ENCODE assay signal across 10 cellular contexts in the genomic region with DNA sequence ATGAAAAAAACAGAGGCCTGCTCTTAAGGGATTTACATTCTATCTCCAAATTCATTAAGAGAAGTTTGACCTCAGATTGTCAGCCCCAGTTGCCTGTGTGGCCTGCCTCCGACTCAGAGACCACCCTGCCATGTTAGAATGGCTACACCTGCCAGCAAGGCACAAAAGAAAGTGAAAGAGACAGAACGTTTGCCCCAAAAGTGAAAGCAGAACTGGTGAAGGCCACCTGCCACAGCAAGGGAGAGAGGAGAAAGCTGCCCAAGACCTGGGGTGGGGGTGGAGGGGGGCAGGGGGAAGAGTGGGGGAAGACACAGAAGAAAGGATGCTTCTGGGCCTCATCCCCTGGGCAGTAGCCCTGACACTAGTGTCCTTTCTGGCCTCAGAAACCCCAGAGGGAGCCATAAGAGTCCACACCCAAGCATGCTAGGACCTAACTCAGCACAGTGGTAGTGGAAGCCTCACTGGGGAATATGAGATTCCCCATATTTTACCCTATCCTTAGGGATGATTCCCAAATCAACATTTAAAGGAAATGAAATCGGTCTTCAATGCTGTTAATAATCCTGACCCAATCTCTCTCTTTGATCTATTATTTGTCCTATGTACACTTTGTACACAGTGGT.
DNase-seq lines count a peak whose midpoint lies in the region; ATAC-seq and TF ChIP-seq lines count a peak whose summit lies in the region.
"Had no signal": no experiment of that assay in that cellular context is flagged by ENCODE, and none has a peak within 500 bp of the region (broad histone marks: within the 10 kb centered on the region; RNA-seq: fewer than 3 reads in every experiment).

No MANE protein-coding gene starts in this region.

- H3K9me3 Mint-ChIP-seq in T-helper 2 cell treated with Interferon-gamma antibody and Interleukin-4, amounts not matched to agents 5 μg/mL and 100 μg/mL, for 36 hours, result no peaks in the 10 kb centered on the region

- no peaks in the 10 kb centered on the region for H3K27me3 Mint-ChIP-seq in T-helper 2 cell treated with Interferon-gamma antibody and Interleukin-4, amounts not matched to agents 5 μg/mL and 100 μg/mL, for 36 hours (ENCODE audit: low read depth)

- no peak for TF ChIP-seq EP300 in transverse colon (IDR thresholded peaks at IDR 0.05; ENCODE audit: low read depth)

- TF ChIP-seq POLR2A in transverse colon (IDR thresholded peaks at IDR 0.05), result no peak

- H3K4me3 Mint-ChIP-seq in T-helper 2 cell treated with Interferon-gamma antibody and Interleukin-4, amounts not matched to agents 5 μg/mL and 100 μg/mL, for 36 hours, result peak overlapping the region; percentile 3

- H3K27ac ChIP-seq in transverse colon, result no peak overlapping the region

- in situ Hi-C loops in transverse colon (cut with MboI; ENCODE audit: low pct_ligation_motif_present in 1 of 4, low pct_unique_long_range_greater_than_20kb in 1 of 4, low sequenced_read_pairs in 3 of 4) (no loop called here), KBM-7 (cut with MboI; ENCODE audit: low pct_unique_long_range_greater_than_20kb, low sequenced_read_pairs) (no loop called here)

- H3K27ac Mint-ChIP-seq in T-helper 2 cell treated with Interferon-gamma antibody and Interleukin-4, amounts not matched to agents 5 μg/mL and 100 μg/mL, for 36 hours, result peak overlapping the region; percentile 13

- peaks cover 2% of the 10 kb centered on the region for H3K4me1 Mint-ChIP-seq in T-helper 2 cell treated with Interferon-gamma antibody and Interleukin-4, amounts not matched to agents 5 μg/mL and 100 μg/mL, for 36 hours (ENCODE audit: low read depth)

- DNase-seq in T-helper 2 cell treated with Interferon-gamma antibody and Interleukin-4, amounts not matched to agents 5 μg/mL and 100 μg/mL, for 36 hours (ENCODE audit: low spot score), result no peak
- no peak for DNase-seq in Ammon's horn (ENCODE audit: low spot score)
- no peak for DNase-seq in DMS114 treated with DMSO at 0.1 percent for 48 hours (lab: John Stamatoyannopoulos, UW; ENCODE audit: unreplicated experiment)
- DNase-seq in transverse colon, result no peak
- no peak for DNase-seq in KBM-7
- DNase-seq: DMS79, spleen had no signal

- no peak for TF ChIP-seq CTCF in transverse colon (IDR thresholded peaks at IDR 0.05)

- H3K9me3 ChIP-seq in transverse colon, result no peaks in the 10 kb centered on the region
- H3K9me3 ChIP-seq: spleen had no signal

- no peaks in the 10 kb centered on the region for H3K36me3 ChIP-seq in transverse colon
- H3K36me3 ChIP-seq: spleen had no signal

- WGBS in transverse colon (ENCODE audit: low coverage in 1 of 2), 2 donors, result 51 to 100% methylated on average over 1 to 3 of the region's 3 CpGs

- H3K27me3 ChIP-seq in transverse colon, result no peaks in the 10 kb centered on the region
- H3K27me3 ChIP-seq: spleen had no signal

- H3K36me3 Mint-ChIP-seq in T-helper 2 cell treated with Interferon-gamma antibody and Interleukin-4, amounts not matched to agents 5 μg/mL and 100 μg/mL, for 36 hours (ENCODE audit: low read depth), result no peaks in the 10 kb centered on the region

- H3K4me3 ChIP-seq in transverse colon, result no peak overlapping the region
- H3K4me3 ChIP-seq: spleen had no signal

- intact Hi-C loops in transverse colon (cut with DNase I; ENCODE audit: low total_unique reads), result no loop called here

- ATAC-seq in GM18511 (IDR thresholded peaks at IDR 0.05; ENCODE audit: unreplicated experiment) (peak; percentile 100), GM21390 (IDR thresholded peaks at IDR 0.05; ENCODE audit: unreplicated experiment) (peak; percentile 98), HG03108 (IDR thresholded peaks at IDR 0.05; ENCODE audit: unreplicated experiment) (peak; percentile 98)

- H3K4me1 ChIP-seq in transverse colon, result no peaks in the 10 kb centered on the region
